Comparison of ENCODE assay signal across 19 cellular contexts in the genomic region with DNA sequence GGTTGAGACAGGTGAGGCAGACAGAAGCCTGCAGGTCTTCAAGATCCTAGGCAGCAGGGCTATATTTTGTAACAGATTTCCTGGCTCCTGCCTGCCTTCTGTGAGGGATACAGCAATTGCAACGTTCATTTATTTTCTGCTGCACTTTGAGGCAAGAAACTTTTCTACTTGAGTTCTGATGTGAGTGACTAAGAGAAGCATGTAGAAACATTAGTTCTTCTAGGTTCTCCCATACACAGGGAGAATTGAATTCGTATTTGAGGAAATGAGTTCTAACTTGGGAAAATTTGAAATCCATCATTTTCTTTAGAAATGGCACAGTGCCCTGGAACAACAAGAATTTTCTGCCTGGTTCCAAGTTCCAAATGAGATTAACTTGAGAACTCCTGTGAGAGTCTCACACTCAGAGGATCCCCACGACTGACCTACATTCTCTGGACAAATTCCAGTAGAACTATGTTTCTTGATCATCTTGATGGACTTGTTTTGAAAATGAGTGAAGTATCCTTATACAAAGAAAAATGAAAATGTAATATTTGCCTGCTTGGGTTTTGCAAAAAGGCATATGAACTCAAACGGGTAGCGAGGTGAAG. TPM values are rescaled to one million over a fixed set of nuclear protein-coding genes. Genes with fewer than 3 reads are reported as not detected.
DNase-seq lines count a peak whose midpoint lies in the region; ATAC-seq and TF ChIP-seq lines count a peak whose summit lies in the region.
"Had no signal": no experiment of that assay in that cellular context is flagged by ENCODE, and none has a peak within 500 bp of the region (broad histone marks: within the 10 kb centered on the region; RNA-seq: fewer than 3 reads in every experiment).

No MANE protein-coding gene starts in this region.

- 45 to 50% methylated on average over 5 of the region's 5 CpGs for WGBS in esophagus, 2 donors
- WGBS in urinary bladder = 57% methylated on average over 5 of the region's 5 CpGs

- H3K27me3 Mint-ChIP-seq in activated naive CD8-positive, alpha-beta T cell treated with anti-CD3 and anti-CD28 coated beads, Interleukin-2, amount 50 U/mL, for 24 hours = peaks cover 4% of the 10 kb centered on the region

- no peak overlapping the region for H3K27ac Mint-ChIP-seq in activated naive CD8-positive, alpha-beta T cell treated with anti-CD3 and anti-CD28 coated beads, Interleukin-2, amount 50 U/mL, for 24 hours

- no peak overlapping the region for H3K4me3 Mint-ChIP-seq in activated naive CD8-positive, alpha-beta T cell treated with anti-CD3 and anti-CD28 coated beads, Interleukin-2, amount 50 U/mL, for 24 hours

- DNase-seq in right atrium auricular region (ENCODE audit: low spot score) (no peak), gastrocnemius medialis (no peak), COLO829 (ENCODE audit: low spot score) (no peak), DMS79 treated with DMSO at 0.1 percent for 48 hours (lab: John Stamatoyannopoulos, UW) (no peak)
- no peak for DNase-seq in activated naive CD8-positive, alpha-beta T cell treated with anti-CD3 and anti-CD28 coated beads, Interleukin-2, amount 50 U/mL, for 24 hours
- DNase-seq: ACHN, C1 segment of cervical spinal cord, DND-41, MV-4-11, NCI-H1694 treated with DMSO at 0.1 percent for 48 hours, NCI-H2107, NCI-H524, NCI-H82, OCI-M1, SIG-M5 had no signal

- no peaks in the 10 kb centered on the region for H3K36me3 Mint-ChIP-seq in activated naive CD8-positive, alpha-beta T cell treated with anti-CD3 and anti-CD28 coated beads, Interleukin-2, amount 50 U/mL, for 24 hours (ENCODE audit: low read depth)

- H3K36me3 ChIP-seq in esophagus (ENCODE audit: control insufficient read depth in 2 of 2, insufficient read depth in 2 of 2, low read length in 1 of 2) (no peaks in the 10 kb centered on the region), right atrium auricular region (no peaks in the 10 kb centered on the region), gastrocnemius medialis (no peaks in the 10 kb centered on the region), urinary bladder (ENCODE audit: insufficient read depth) (no peaks in the 10 kb centered on the region)

- H3K27me3 ChIP-seq in esophagus (ENCODE audit: control insufficient read depth in 1 of 2, insufficient read depth in 2 of 2, low read length in 2 of 2) (no peaks in the 10 kb centered on the region), right atrium auricular region (no peaks in the 10 kb centered on the region), gastrocnemius medialis (no peaks in the 10 kb centered on the region)

- intact Hi-C loops in gastrocnemius medialis (cut with DNase I; ENCODE audit: low total_unique reads) = no loop called here

- no peaks in the 10 kb centered on the region for H3K4me1 Mint-ChIP-seq in activated naive CD8-positive, alpha-beta T cell treated with anti-CD3 and anti-CD28 coated beads, Interleukin-2, amount 50 U/mL, for 24 hours

- peaks cover 0 to under 1% of the 10 kb centered on the region in 2 donors for H3K4me1 ChIP-seq in esophagus (ENCODE audit: control insufficient read depth in 2 of 2, insufficient read depth in 2 of 2, low read length in 1 of 2)
- peaks cover 0 to 57% of the 10 kb centered on the region in 2 donors for H3K4me1 ChIP-seq in right atrium auricular region
- H3K4me1 ChIP-seq in gastrocnemius medialis = peaks cover 6 to 11% of the 10 kb centered on the region in 2 donors
- peaks cover 3% of the 10 kb centered on the region for H3K4me1 ChIP-seq in urinary bladder (ENCODE audit: insufficient read depth)

- peak; percentile 51 to 58 for ATAC-seq in gastrocnemius medialis
- ATAC-seq in activated naive CD8-positive, alpha-beta T cell treated with anti-CD3 and anti-CD28 coated beads, Interleukin-2, amount 50 U/mL, for 24 hours = no peak

- no peaks in the 10 kb centered on the region for H3K9me3 Mint-ChIP-seq in activated naive CD8-positive, alpha-beta T cell treated with anti-CD3 and anti-CD28 coated beads, Interleukin-2, amount 50 U/mL, for 24 hours

- no peak for TF ChIP-seq POLR2A in gastrocnemius medialis (IDR thresholded peaks at IDR 0.05)

- in situ Hi-C loops in gastrocnemius medialis (cut with MboI; ENCODE audit: low sequenced_read_pairs in 4 of 4) = loop anchor here in 1 of 4 donors (25.0 kb wide), 1 partner anchor 104 kb away; no protein-coding TSS in a partner anchor

- no peaks in the 10 kb centered on the region for H3K9me3 ChIP-seq in esophagus (ENCODE audit: control insufficient read depth in 2 of 2, insufficient read depth in 1 of 2, low read depth in 1 of 2, low read length in 1 of 2)
- H3K9me3 ChIP-seq in right atrium auricular region = no peaks in the 10 kb centered on the region
- no peaks in the 10 kb centered on the region for H3K9me3 ChIP-seq in gastrocnemius medialis

- peak overlapping the region; percentile 44 to 60 for H3K27ac ChIP-seq in esophagus (ENCODE audit: low read depth in 2 of 2, low read length in 1 of 2)
- H3K27ac ChIP-seq in right atrium auricular region = peak overlapping the region; percentile 23 to 48
- peak overlapping the region; percentile 9 to 48 (median 14) for H3K27ac ChIP-seq in gastrocnemius medialis
- H3K27ac ChIP-seq in urinary bladder (ENCODE audit: low read depth) = peak overlapping the region; percentile 10
- H3K27ac ChIP-seq: KMS-11 had no signal

- TF ChIP-seq CTCF in right atrium auricular region (IDR thresholded peaks at IDR 0.05) (no peak), gastrocnemius medialis (IDR thresholded peaks at IDR 0.05 in 4 of 5, conservative IDR thresholded peaks at IDR 0.05 in 1 of 5) (no peak)

- H3K4me3 ChIP-seq in esophagus (ENCODE audit: low read depth in 1 of 2, low read length in 2 of 2) = no peak overlapping the region
- no peak overlapping the region for H3K4me3 ChIP-seq in right atrium auricular region
- H3K4me3 ChIP-seq in gastrocnemius medialis = no peak overlapping the region
- H3K4me3 ChIP-seq in urinary bladder (ENCODE audit: low read depth, low read length) = no peak overlapping the region

RNA-seq across cellular contexts. Expression of a gene that starts 15.0 kb away (rescaled TPM):
- polyA plus RNA-seq in esophagus = 1 to 10 TPM; 3.3 to 7.0 TPM
- 10 to 100 TPM; 28.8 to 32.5 TPM for total RNA-seq in right atrium auricular region
- total RNA-seq in gastrocnemius medialis = 1 to 10 TPM; 4.9 to 9.9 (median 8.7) TPM
- 52.0 TPM for total RNA-seq in urinary bladder
- 76.4 TPM for polyA plus RNA-seq in urinary bladder
- total RNA-seq: RPMI7951 had no signal
